In genomic region chr5:133086366-133086875, GRCh38 we compare ENCODE assay signal across 19 cellular contexts. TPM values are rescaled to one million over a fixed set of nuclear protein-coding genes. Genes with fewer than 3 reads are reported as not detected.
A peak's percentile ranks its signal among the peaks of the same experiment; 100 is the strongest.
DNase-seq lines count a peak whose midpoint lies in the region; ATAC-seq and TF ChIP-seq lines count a peak whose summit lies in the region.
"Had no signal": no experiment of that assay in that cellular context is flagged by ENCODE, and none has a peak within 500 bp of the region (broad histone marks: within the 10 kb centered on the region; RNA-seq: fewer than 3 reads in every experiment).

No MANE protein-coding gene starts in this region.

- no peaks in the 10 kb centered on the region for H3K27me3 Mint-ChIP-seq in activated CD4-positive, alpha-beta T cell treated with anti-CD3 and anti-CD28 coated beads for 36 hours
- no peaks in the 10 kb centered on the region for H3K27me3 Mint-ChIP-seq in activated CD4-positive, alpha-beta T cell treated with anti-CD3 and anti-CD28 coated beads, Interleukin-2, amount 10 ng/mL, durations not matched to agents 7 days and 5 days
- H3K27me3 Mint-ChIP-seq in H9 (ENCODE audit: low read depth), result no peaks in the 10 kb centered on the region
- H3K27me3 Mint-ChIP-seq in chondrocyte (ENCODE audit: low read depth), result no peaks in the 10 kb centered on the region
- H3K27me3 Mint-ChIP-seq: CD4-positive, alpha-beta memory T cell had no signal

- intact Hi-C loops in activated CD4-positive, alpha-beta T cell treated with anti-CD3 and anti-CD28 coated beads for 36 hours (cut with DNase I, micrococcal nuclease), result no loop called here

- no peak overlapping the region for H3K4me3 Mint-ChIP-seq in activated CD4-positive, alpha-beta T cell treated with anti-CD3 and anti-CD28 coated beads for 36 hours
- H3K4me3 Mint-ChIP-seq in activated CD4-positive, alpha-beta T cell treated with anti-CD3 and anti-CD28 coated beads, Interleukin-2, amount 10 ng/mL, durations not matched to agents 7 days and 5 days, result no peak overlapping the region
- H3K4me3 Mint-ChIP-seq in H9 (no peak overlapping the region), chondrocyte (ENCODE audit: unreplicated experiment) (no peak overlapping the region)
- H3K4me3 Mint-ChIP-seq: CD4-positive, alpha-beta memory T cell had no signal

- POLR2A ChIA-PET in activated CD4-positive, alpha-beta T cell treated with anti-CD3 and anti-CD28 coated beads for 36 hours (lab: Charles Lee), result no interaction called here
- POLR2A ChIA-PET in activated CD4-positive, alpha-beta T cell treated with anti-CD3 and anti-CD28 coated beads, Interleukin-2, amount 10 ng/mL, durations not matched to agents 7 days and 5 days (lab: Charles Lee), result no interaction called here

- no peak overlapping the region for H3T11ph ChIP-seq in H9 (ENCODE audit: low read length)

- H3K27ac ChIP-seq in H9 (ENCODE audit: insufficient read length, low read depth, low read length) (no peak overlapping the region), caudate nucleus (ENCODE audit: low read depth, low read length) (no peak overlapping the region)
- H3K27ac ChIP-seq: 22Rv1, KMS-11 had no signal

- H2BK20ac ChIP-seq in H9 (ENCODE audit: low read depth, low read length, poor library complexity, severe bottlenecking), result no peak overlapping the region

- no peak overlapping the region for H2BK120ac ChIP-seq in H9 (ENCODE audit: low read depth, low read length, poor library complexity, severe bottlenecking)

- no peak overlapping the region for H3K14ac ChIP-seq in H9 (ENCODE audit: insufficient read depth, low read length)

- peaks cover 20% of the 10 kb centered on the region for H3K79me1 ChIP-seq in H9 (ENCODE audit: insufficient read depth, low read depth, low read length, poor library complexity, severe bottlenecking)

- H3K9me3 Mint-ChIP-seq in activated CD4-positive, alpha-beta T cell treated with anti-CD3 and anti-CD28 coated beads for 36 hours (ENCODE audit: low read depth), result no peaks in the 10 kb centered on the region
- no peaks in the 10 kb centered on the region for H3K9me3 Mint-ChIP-seq in activated CD4-positive, alpha-beta T cell treated with anti-CD3 and anti-CD28 coated beads, Interleukin-2, amount 10 ng/mL, durations not matched to agents 7 days and 5 days
- H3K9me3 Mint-ChIP-seq in H9 (no peaks in the 10 kb centered on the region), chondrocyte (ENCODE audit: low read depth) (no peaks in the 10 kb centered on the region)
- H3K9me3 Mint-ChIP-seq: CD4-positive, alpha-beta memory T cell had no signal

- no peak for DNase-seq in activated CD4-positive, alpha-beta T cell treated with anti-CD3 and anti-CD28 coated beads for 36 hours
- no peak for DNase-seq in activated CD4-positive, alpha-beta T cell treated with anti-CD3 and anti-CD28 coated beads, Interleukin-2, amount 10 ng/mL, durations not matched to agents 7 days and 5 days
- DNase-seq in H9 (no peak), chondrocyte (ENCODE audit: low spot score) (no peak), iris pigment epithelial cell (ENCODE audit: low read depth) (peak; percentile 31), caudate nucleus (lab: John Stamatoyannopoulos, UW) (no peak), COLO829 (ENCODE audit: low spot score) (no peak), SKM-1 (lab: John Stamatoyannopoulos, UW; ENCODE audit: unreplicated experiment) (no peak)
- DNase-seq: CD4-positive, alpha-beta memory T cell; DMS79 treated with DMSO at 0.1 percent for 48 hours; GOT3; NCI-H1048; NCI-H1436 treated with DMSO at 0.1 percent for 48 hours; NCI-H2029 treated with DMSO at 0.1 percent for 48 hours; NCI-H774; PC-3 had no signal

- peak overlapping the region; percentile 58 for H3K27ac Mint-ChIP-seq in activated CD4-positive, alpha-beta T cell treated with anti-CD3 and anti-CD28 coated beads for 36 hours
- H3K27ac Mint-ChIP-seq in activated CD4-positive, alpha-beta T cell treated with anti-CD3 and anti-CD28 coated beads, Interleukin-2, amount 10 ng/mL, durations not matched to agents 7 days and 5 days, result no peak overlapping the region
- peak overlapping the region in 2 of 3 experiments; percentile 7 to 34; a peak in 1 of 7 replicates for H3K27ac Mint-ChIP-seq in H9
- H3K27ac Mint-ChIP-seq in chondrocyte (ENCODE audit: unreplicated experiment), result peak overlapping the region; percentile 32

- no peaks in the 10 kb centered on the region for H4K20me1 ChIP-seq in H9 (ENCODE audit: control insufficient read depth, insufficient read depth, insufficient read length)

- no peak for TF ChIP-seq CTCF in H9 (conservative IDR thresholded peaks at IDR 0.05)
- TF ChIP-seq CTCF in chondrocyte (IDR thresholded peaks at IDR 0.05), result no peak

- no peak overlapping the region for H2BK5ac ChIP-seq in H9 (ENCODE audit: insufficient read length, low read length)

- H3K36me3 Mint-ChIP-seq in activated CD4-positive, alpha-beta T cell treated with anti-CD3 and anti-CD28 coated beads for 36 hours (ENCODE audit: low read depth), result peaks cover 61% of the 10 kb centered on the region
- H3K36me3 Mint-ChIP-seq in activated CD4-positive, alpha-beta T cell treated with anti-CD3 and anti-CD28 coated beads, Interleukin-2, amount 10 ng/mL, durations not matched to agents 7 days and 5 days (ENCODE audit: low read depth), result peaks cover 58% of the 10 kb centered on the region
- H3K36me3 Mint-ChIP-seq in H9 (ENCODE audit: insufficient read depth in 1 of 3, low read depth in 3 of 3) (peaks cover 54 to 80% (median 76%) of the 10 kb centered on the region in 3 experiments; a peak in 6 of 7 replicates), chondrocyte (ENCODE audit: low read depth) (peaks cover 17% of the 10 kb centered on the region)

- H3K9ac ChIP-seq in H9 (ENCODE audit: extremely low read depth, insufficient read length, low read length), result no peak overlapping the region
- H3K9ac ChIP-seq: KMS-11 had no signal

- no peak overlapping the region for H3K56ac ChIP-seq in H9 (ENCODE audit: insufficient read length, low read depth, low read length)

- no peak overlapping the region for H4K8ac ChIP-seq in H9 (replicated peaks; ENCODE audit: insufficient read length, low read depth, low read length)

- H2AK5ac ChIP-seq in H9 (ENCODE audit: insufficient read length, low read length), result no peak overlapping the region

- H3K27me3 ChIP-seq in H9 (ENCODE audit: insufficient read depth, low read length), result no peaks in the 10 kb centered on the region

- WGBS in H9 (ENCODE audit: extremely low coverage, insufficient read length, low lambda C conversion rate), result no CpG with 5 or more reads among the region's 4 CpGs

- H4K5ac ChIP-seq in H9 (ENCODE audit: insufficient read length, low read depth, low read length), result no peak overlapping the region

- no peak overlapping the region for H2BK12ac ChIP-seq in H9 (ENCODE audit: insufficient read length, low read depth, low read length)

- ATAC-seq in activated CD4-positive, alpha-beta T cell treated with anti-CD3 and anti-CD28 coated beads for 36 hours, result no peak
- ATAC-seq: HepG2, PC-3 had no signal

- CTCF ChIA-PET in activated CD4-positive, alpha-beta T cell treated with anti-CD3 and anti-CD28 coated beads for 36 hours (lab: Charles Lee), result interaction anchor here (0.6 to 1.0 kb wide), 3 partner anchors 16 to 444 kb away, joined by 3 read pairs; no protein-coding TSS in a partner anchor
- CTCF ChIA-PET in activated CD4-positive, alpha-beta T cell treated with anti-CD3 and anti-CD28 coated beads, Interleukin-2, amount 10 ng/mL, durations not matched to agents 7 days and 5 days (lab: Charles Lee), result no interaction called here

- H4K91ac ChIP-seq in H9 (ENCODE audit: insufficient read length, low read depth, low read length), result no peak overlapping the region

- H2AFZ ChIP-seq in H9 (ENCODE audit: low read length), result no peak overlapping the region

- peaks cover 4% of the 10 kb centered on the region for H3K4me1 Mint-ChIP-seq in activated CD4-positive, alpha-beta T cell treated with anti-CD3 and anti-CD28 coated beads for 36 hours
- peaks cover 4% of the 10 kb centered on the region for H3K4me1 Mint-ChIP-seq in activated CD4-positive, alpha-beta T cell treated with anti-CD3 and anti-CD28 coated beads, Interleukin-2, amount 10 ng/mL, durations not matched to agents 7 days and 5 days
- H3K4me1 Mint-ChIP-seq in H9 (peaks cover 3% of the 10 kb centered on the region in 2 experiments; a peak in 2 of 4 replicates), chondrocyte (ENCODE audit: low read depth) (peaks cover 14% of the 10 kb centered on the region)

- H3K23ac ChIP-seq in H9 (ENCODE audit: insufficient read length, low read depth, low read length), result no peak overlapping the region

- H2BK15ac ChIP-seq in H9 (ENCODE audit: low read depth, low read length), result no peak overlapping the region

- H3K4me2 ChIP-seq in H9 (ENCODE audit: insufficient read depth, insufficient read length, low read length), result no peak overlapping the region
- H3K4me2 ChIP-seq: KMS-11 had no signal

- H3K9me3 ChIP-seq in H9 (ENCODE audit: control insufficient read depth, low read depth, low read length), result no peaks in the 10 kb centered on the region

- H3K79me2 ChIP-seq in H9 (ENCODE audit: insufficient read depth, low read length), result peaks cover 8% of the 10 kb centered on the region; the same call in 1 of the 2 replicates

- no peak overlapping the region for H3K18ac ChIP-seq in H9 (ENCODE audit: insufficient read length, low read depth, low read length)

- H3K4ac ChIP-seq in H9 (ENCODE audit: low read depth, low read length), result no peak overlapping the region

- H3K23me2 ChIP-seq in H9 (ENCODE audit: insufficient read length, low read depth, low read length, poor library complexity, severe bottlenecking), result no peaks in the 10 kb centered on the region

- H3K4me1 ChIP-seq in H9 (ENCODE audit: insufficient read depth, low read length), result no peaks in the 10 kb centered on the region

RNA-seq across cellular contexts. Expression of gene HSPA4, which starts 34.6 kb away (rescaled TPM):
- 100 to 1,000 TPM; 243 to 268 TPM for total RNA-seq in activated CD4-positive, alpha-beta T cell treated with anti-CD3 and anti-CD28 coated beads for 36 hours
- total RNA-seq in activated CD4-positive, alpha-beta T cell treated with anti-CD3 and anti-CD28 coated beads, Interleukin-2, amount 10 ng/mL, durations not matched to agents 7 days and 5 days, result 10 to 100 TPM; 89.5 to 95.4 TPM
- total RNA-seq in H9 (2021) (293 and 300 TPM in 2 replicates), chondrocyte (112 to 117 TPM (median 112 TPM) in 3 replicates)
